ENCODE assay signal across 25 cellular contexts in genomic region chr1:150912623-150913022, GRCh38. TPM values are rescaled to one million over a fixed set of nuclear protein-coding genes. Genes with fewer than 3 reads are reported as not detected.
"Had no signal": no experiment of that assay in that cellular context is flagged by ENCODE, and none has a peak within 500 bp of the region (broad histone marks: within the 10 kb centered on the region; RNA-seq: fewer than 3 reads in every experiment).

No MANE protein-coding gene starts in this region.

- H3K4me3 ChIP-seq: colonic mucosa, heart left ventricle, left lung, lower lobe of right lung, pancreas had no signal

- H3K27ac ChIP-seq: colonic mucosa, heart left ventricle, left lung, lower lobe of right lung, pancreas had no signal

- H3K36me3 Mint-ChIP-seq: memory B cell; natural killer cell treated with Interleukin-12 subunit alpha and Interleukin-12 subunit beta and Interleukin-15 and Interleukin-18, amount 100 ng/mL, for 72 hours had no signal

- H3K9me3 Mint-ChIP-seq: memory B cell; natural killer cell treated with Interleukin-12 subunit alpha and Interleukin-12 subunit beta and Interleukin-15 and Interleukin-18, amount 100 ng/mL, for 72 hours had no signal

- H3K27me3 Mint-ChIP-seq: memory B cell; natural killer cell treated with Interleukin-12 subunit alpha and Interleukin-12 subunit beta and Interleukin-15 and Interleukin-18, amount 100 ng/mL, for 72 hours; progenitor cell of endocrine pancreas had no signal

- DNase-seq: colonic mucosa; effector CD4-positive, alpha-beta T cell; endodermal cell; erythroblast; foreskin melanocyte; heart left ventricle; hippocampal formation; islet precursor cell; left lung; lower lobe of right lung; midbrain; occipital lobe; pancreas; right cardiac atrium; small intestine; stimulated activated CD4-positive, alpha-beta T cell treated with anti-CD3 and anti-CD28 coated beads, Interleukin-12 subunit alpha, Interleukin-12 subunit beta, amount 100 ng/mL, for 4 hours; stimulated activated naive CD4-positive, alpha-beta T cell treated with Interleukin-2 at 50 U/mL for 16 hours; trophoblast cell had no signal

- H3K27ac Mint-ChIP-seq: memory B cell; natural killer cell treated with Interleukin-12 subunit alpha and Interleukin-12 subunit beta and Interleukin-15 and Interleukin-18, amount 100 ng/mL, for 72 hours; progenitor cell of endocrine pancreas had no signal

- H3K27me3 ChIP-seq: colonic mucosa, heart left ventricle, left lung, pancreas had no signal

- H3K4me3 Mint-ChIP-seq: endodermal cell; memory B cell; natural killer cell treated with Interleukin-12 subunit alpha and Interleukin-12 subunit beta and Interleukin-15 and Interleukin-18, amount 100 ng/mL, for 72 hours had no signal

- H3K9me3 ChIP-seq: colonic mucosa, heart left ventricle, left lung, lower lobe of right lung, pancreas had no signal

- ATAC-seq: heart left ventricle; left lung; lower lobe of right lung; natural killer cell treated with Interleukin-12 subunit alpha and Interleukin-12 subunit beta and Interleukin-15 and Interleukin-18, amount 100 ng/mL, for 72 hours; pancreas; right cardiac atrium had no signal

- H3K4me1 ChIP-seq: colonic mucosa, heart left ventricle, left lung, lower lobe of right lung, pancreas had no signal

- H3K36me3 ChIP-seq: colonic mucosa, heart left ventricle, left lung, lower lobe of right lung, pancreas had no signal

RNA-seq across cellular contexts. Expression of gene CTXND2, which starts 25.7 kb away (rescaled TPM):
- total RNA-seq: colonic mucosa; dermis microvascular lymphatic vessel endothelial cell; endodermal cell; endothelial cell of umbilical vein; glomerular endothelial cell; heart left ventricle; left lung; lower lobe of right lung; natural killer cell treated with Interleukin-12 subunit alpha and Interleukin-12 subunit beta and Interleukin-15 and Interleukin-18, amount 100 ng/mL, for 72 hours; occipital lobe; pancreas; progenitor cell of endocrine pancreas; right cardiac atrium; urinary bladder had no signal
- polyA plus RNA-seq: endothelial cell of umbilical vein, heart left ventricle, pancreas, right cardiac atrium, small intestine, urinary bladder had no signal
